In genomic region chr1:10693497-10694273, GRCh38 we compare ENCODE assay signal across 7 cellular contexts.
A peak's percentile ranks its signal among the peaks of the same experiment; 100 is the strongest.
DNase-seq lines count a peak whose midpoint lies in the region; ATAC-seq, FAIRE-seq and TF ChIP-seq lines count a peak whose summit lies in the region.

No MANE protein-coding gene starts in this region.

- H4K20me1 ChIP-seq in astrocyte (ENCODE audit: insufficient read depth, low read length): no peaks in the 10 kb centered on the region

- no peaks in the 10 kb centered on the region for H3K4me1 ChIP-seq in astrocyte (ENCODE audit: insufficient read depth, low read length)

- H3K79me2 ChIP-seq in astrocyte (ENCODE audit: insufficient read depth, low read length): no peaks in the 10 kb centered on the region

- H3K4me2 ChIP-seq in astrocyte (ENCODE audit: low read length): peak overlapping the region; percentile 92

- H3K36me3 Mint-ChIP-seq in astrocyte (ENCODE audit: low read depth, unreplicated experiment): peaks cover 3% of the 10 kb centered on the region

- ATAC-seq in GM18498 (IDR thresholded peaks at IDR 0.05; ENCODE audit: unreplicated experiment): peak; percentile 29
- peak; percentile 21 for ATAC-seq in HG03280 (IDR thresholded peaks at IDR 0.05; ENCODE audit: unreplicated experiment)
- ATAC-seq in GM21717 (IDR thresholded peaks at IDR 0.05; ENCODE audit: unreplicated experiment): no peak

- no peaks in the 10 kb centered on the region for H3K27me3 ChIP-seq in astrocyte (ENCODE audit: insufficient read depth, low read length)
- H3K27me3 ChIP-seq in kidney epithelial cell (ENCODE audit: control insufficient read depth, insufficient read depth, low read length): peaks cover 5% of the 10 kb centered on the region

- H3K4me1 Mint-ChIP-seq in astrocyte (ENCODE audit: low read depth, unreplicated experiment): no peaks in the 10 kb centered on the region

- H3K9ac ChIP-seq in astrocyte (ENCODE audit: low read length): peak overlapping the region; percentile 72

- H3K4me3 Mint-ChIP-seq in astrocyte (ENCODE audit: unreplicated experiment): peak overlapping the region; percentile 84

- H3K9me3 Mint-ChIP-seq in astrocyte (ENCODE audit: unreplicated experiment): no peaks in the 10 kb centered on the region

- H3K36me3 ChIP-seq in astrocyte (ENCODE audit: insufficient read depth, low read length): no peaks in the 10 kb centered on the region
- no peaks in the 10 kb centered on the region for H3K36me3 ChIP-seq in kidney epithelial cell (ENCODE audit: control insufficient read depth, insufficient read depth, low read length)

- H3K4me3 ChIP-seq in astrocyte (ENCODE audit: insufficient read depth, low read depth, low read length) (peak overlapping the region; percentile 65), kidney epithelial cell (ENCODE audit: low read depth, low read length) (peak overlapping the region; percentile 58)

- TF ChIP-seq CTCF in astrocyte (IDR thresholded peaks at IDR 0.05; ENCODE audit: insufficient read depth, low read depth, low read length): no peak
- no peak for TF ChIP-seq CTCF in kidney epithelial cell (IDR thresholded peaks at IDR 0.05; ENCODE audit: insufficient read depth, low read length, poor library complexity, severe bottlenecking)

- DNase-seq in SKM-1 treated with dmso at 0.1 percent for 144 hours (lab: John Stamatoyannopoulos, UW; ENCODE audit: unreplicated experiment) (peak; percentile 36), astrocyte (ENCODE audit: low read depth) (no peak), kidney epithelial cell (ENCODE audit: low read depth) (no peak)
- DNase-seq in stimulated activated CD8-positive, alpha-beta memory T cell treated with anti-CD3 and anti-CD28 coated beads, Interleukin-15, amount 100 ng/mL, for 1 hour (ENCODE audit: low read depth): peak; percentile 19

- H3K27ac Mint-ChIP-seq in astrocyte (ENCODE audit: unreplicated experiment): no peak overlapping the region

- no peaks in the 10 kb centered on the region for H3K9me3 ChIP-seq in astrocyte (ENCODE audit: insufficient read depth, low read depth, low read length)

- FAIRE-seq in astrocyte (lab: Jason Lieb, UNC): no peak

- H3K27me3 Mint-ChIP-seq in astrocyte (ENCODE audit: low read depth, unreplicated experiment): peaks cover 26% of the 10 kb centered on the region

- H3K27ac ChIP-seq in astrocyte (ENCODE audit: low read depth, low read length): no peak overlapping the region

- H2AFZ ChIP-seq in astrocyte (ENCODE audit: low read depth, low read length): peak overlapping the region; percentile 81

Comparison
In these comparisons a context has a peak if more than half of its experiments do, and no peak if none do; other contexts are left out.
1. DNase-seq: peak in SKM-1 treated with dmso at 0.1 percent for 144 hours (single experiment) and stimulated activated CD8-positive, alpha-beta memory T cell treated with anti-CD3 and anti-CD28 coated beads, Interleukin-15, amount 100 ng/mL, for 1 hour (single experiment); none in astrocyte (single experiment) and kidney epithelial cell (single experiment).